ENCODE assay signal across 5 cellular contexts in genomic region chr10:101389532-101389931, GRCh38. TPM values are rescaled to one million over a fixed set of nuclear protein-coding genes. Genes with fewer than 3 reads are reported as not detected.
DNase-seq lines count a peak whose midpoint lies in the region; ATAC-seq, FAIRE-seq and TF ChIP-seq lines count a peak whose summit lies in the region.
"Not testable (repeated sequence)": the region's sequence is repeated elsewhere in the genome, so short reads cannot be mapped to it uniquely, and the experiment has no call there.

No MANE protein-coding gene starts in this region.

- POLR2A ChIA-PET in HEK293T (lab: Yijun Ruan, JAX); HepG2 (lab: Yijun Ruan, JAX): not testable (repeated sequence)
- POLR2A ChIA-PET in WTC11 (lab: Charles Lee): interaction anchor here (0.7 kb wide), 1 partner anchor 661 kb away, joined by 4 read pairs; no protein-coding TSS in a partner anchor

- WGBS in HepG2 (ENCODE audit: low lambda C conversion rate): 89% methylated on average over 2 of the region's 2 CpGs

- H3K9me3 Mint-ChIP-seq in WTC11, nephron progenitor cell: not testable (repeated sequence)

- not testable (repeated sequence) for H3K27me3 Mint-ChIP-seq in T-helper 17 cell; WTC11 (ENCODE audit: low read depth); nephron progenitor cell (ENCODE audit: low read depth, poor library complexity)

- ATAC-seq in T-helper 17 cell, WTC11, HepG2: not testable (repeated sequence)

- H2AFZ ChIP-seq in HepG2 (ENCODE audit: low read length): not testable (repeated sequence)

- not testable (repeated sequence) for TF ChIP-seq CTCF in WTC11 (IDR thresholded peaks at IDR 0.05); HepG2 (CRISPR knock-in tag; IDR thresholded peaks at IDR 0.05); nephron progenitor cell (IDR thresholded peaks at IDR 0.05)

- H3K4me3 Mint-ChIP-seq in T-helper 17 cell, WTC11, nephron progenitor cell: not testable (repeated sequence)

- H3K79me2 ChIP-seq in HepG2 (ENCODE audit: insufficient read depth, low read length): not testable (repeated sequence)

- not testable (repeated sequence) for BruUV-seq in HepG2 (replicated peaks; lab: Mats Ljungman, UMichigan)

- peak; percentile 23 for FAIRE-seq in HepG2 (lab: Jason Lieb, UNC)

- intact Hi-C loops in HepG2 (cut with micrococcal nuclease; ENCODE audit: unreplicated experiment): not testable (repeated sequence)

- not testable (repeated sequence) for H3K27ac ChIP-seq in HepG2 (ENCODE audit: extremely low read length, insufficient read depth, low read length)

- TF ChIP-seq RAD21 in HepG2 (CRISPR knock-in tag; IDR thresholded peaks at IDR 0.05): not testable (repeated sequence)

- CTCF ChIA-PET in HEK293T (lab: Yijun Ruan, JAX); HepG2 (lab: Yijun Ruan, JAX; ENCODE audit: low intra/inter-chr PET ratio, low total read pairs): not testable (repeated sequence)
- CTCF ChIA-PET in WTC11 (lab: Charles Lee): interaction anchor here (0.7 kb wide), 1 partner anchor 65 kb away, joined by 4 read pairs; no protein-coding TSS in a partner anchor

- peak; percentile 33 for DNase-seq in HEK293T (ENCODE audit: extremely low spot score)
- not testable (repeated sequence) for DNase-seq in T-helper 17 cell; WTC11 (ENCODE audit: low spot score); HepG2 (ENCODE audit: low spot score); nephron progenitor cell

- H3K9ac ChIP-seq in HepG2 (ENCODE audit: insufficient read depth, low read depth, low read length): not testable (repeated sequence)

- H3K27me3 ChIP-seq in HepG2 (ENCODE audit: control insufficient read depth in 1 of 2, insufficient read depth in 2 of 2, low read length in 2 of 2): not testable (repeated sequence)

- not testable (repeated sequence) for TF ChIP-seq POLR2A in HepG2 (IDR thresholded peaks at IDR 0.05; ENCODE audit: insufficient read depth in 1 of 2, low read depth in 2 of 2, low read length in 2 of 2)

- in situ Hi-C loops in HepG2 (cut with HindIII; ENCODE audit: extremely low pct_ligation_motif_present, low pct_unique_long_range_greater_than_20kb): not testable (repeated sequence)

- H3K27ac Mint-ChIP-seq in T-helper 17 cell: peak overlapping the region; percentile 41
- peak overlapping the region; percentile 0; the same call in 1 of the 2 replicates for H3K27ac Mint-ChIP-seq in WTC11
- peak overlapping the region; percentile 5 for H3K27ac Mint-ChIP-seq in nephron progenitor cell

- not testable (repeated sequence) for H3K36me3 Mint-ChIP-seq in T-helper 17 cell (ENCODE audit: low read depth); WTC11; nephron progenitor cell (ENCODE audit: low read depth)

- not testable (repeated sequence) for H3K36me3 ChIP-seq in HepG2 (replicated peaks in 1 of 2; ENCODE audit: control insufficient read depth in 1 of 2, insufficient read depth in 2 of 2, low read length in 2 of 2)

- not testable (repeated sequence) for H3K9me3 ChIP-seq in T-helper 17 cell (ENCODE audit: control insufficient read depth, low read length, poor library complexity, severe bottlenecking); HepG2 (ENCODE audit: low read length)

- not testable (repeated sequence) for TF ChIP-seq EP300 in HepG2 (IDR thresholded peaks at IDR 0.05; ENCODE audit: low read depth in 2 of 2, low read length in 2 of 2); HepG2 (CRISPR knock-in tag; IDR thresholded peaks at IDR 0.05; ENCODE audit: borderline replicate concordance)

- H3K4me2 ChIP-seq in HepG2 (ENCODE audit: low read depth, low read length): not testable (repeated sequence)

- not testable (repeated sequence) for H3K4me1 ChIP-seq in HepG2 (ENCODE audit: insufficient read depth, low read length)

- not testable (repeated sequence) for H3K4me3 ChIP-seq in HepG2 (replicated peaks in 1 of 3; ENCODE audit: insufficient read depth in 1 of 3, low read depth in 2 of 3, low read length in 3 of 3)

- H3K4me1 Mint-ChIP-seq in T-helper 17 cell (peaks cover 11% of the 10 kb centered on the region), nephron progenitor cell (peaks cover 16% of the 10 kb centered on the region)
- H3K4me1 Mint-ChIP-seq in WTC11: not testable (repeated sequence)

- not testable (repeated sequence) for H4K20me1 ChIP-seq in HepG2 (ENCODE audit: insufficient read depth, low read length)

TF ChIP-seq in HEK293T, 16 proteins besides CTCF, POLR2A, EP300 and RAD21:
- TF ChIP-seq ZNF384 (IDR thresholded peaks at IDR 0.05): peak; percentile 91

TF ChIP-seq in WTC11, 78 proteins besides CTCF, POLR2A, EP300 and RAD21:
- peak; percentile 66; the same call in 1 of the 2 replicates for TF ChIP-seq ZNF121 (CRISPR knock-in tag; IDR thresholded peaks at IDR 0.05)
TF ChIP-seq in WTC11: peak in this region for 1; not testable (repeated sequence) for 77.

TF ChIP-seq in HepG2, 621 proteins besides CTCF, POLR2A, EP300 and RAD21:
- 0 out of 2 replicates have a peak, but pooled peaks have one; percentile 26 for TF ChIP-seq ZNF121 (CRISPR knock-in tag; IDR thresholded peaks at IDR 0.05)

RNA-seq across cellular contexts. Expression of gene BTRC, which starts 35.6 kb away (rescaled TPM):
- total RNA-seq in T-helper 17 cell (10 to 100 TPM; 14.8 to 17.0 TPM), WTC11 (2021) (20.6 to 22.4 TPM (median 22.2 TPM) in 3 replicates), HepG2 (2016; rRNA removed; fragmentation: Illumina TruSeq; extraction: Trizol) (14.4 and 26.0 TPM in 2 replicates)
- total RNA-seq in HepG2 (2016; cell fraction: cytosol; rRNA removed; fragmentation: Illumina TruSeq; extraction: Trizol; ENCODE audit: low read depth): 2.2 and 2.6 TPM in 2 replicates
- 14.5 and 25.7 TPM in 2 replicates for total RNA-seq in HepG2 (2016; cell fraction: insoluble cytoplasmic fraction; rRNA removed; fragmentation: Illumina TruSeq; extraction: Trizol)
- 5.5 and 5.9 TPM in 2 replicates for total RNA-seq in HepG2 (2016; cell fraction: membrane; rRNA removed; fragmentation: Illumina TruSeq; extraction: Trizol)
- 9.6 and 9.8 TPM in 2 replicates for total RNA-seq in HepG2 (2016; cell fraction: nucleus; rRNA removed; fragmentation: Illumina TruSeq; extraction: Trizol)
- 10.7 and 12.0 TPM in 2 replicates for polyA plus RNA-seq in HepG2 (2011; rRNA removed)
- polyA plus RNA-seq in HepG2 (2011; cell fraction: cytosol; rRNA removed): 6.9 and 11.2 TPM in 2 replicates
- 7.8 and 8.8 TPM in 2 replicates for polyA plus RNA-seq in HepG2 (2011; cell fraction: nucleus; rRNA removed)
- 9.1 and 10.5 TPM in 2 replicates for polyA plus RNA-seq in HepG2 (2012)
- polyA plus RNA-seq in HepG2 (2016; cell fraction: cytosol; fragmentation: Illumina TruSeq; extraction: Trizol; ENCODE audit: low read depth): 0.51 and 0.66 TPM in 2 replicates
- polyA plus RNA-seq in HepG2 (2016; cell fraction: insoluble cytoplasmic fraction; fragmentation: Illumina TruSeq; extraction: Trizol; ENCODE audit: low read depth): 18.0 and 20.8 TPM in 2 replicates
- 1.9 and 2.3 TPM in 2 replicates for polyA plus RNA-seq in HepG2 (2016; cell fraction: membrane; fragmentation: Illumina TruSeq; extraction: Trizol; ENCODE audit: low read depth)
- 8.8 and 9.8 TPM in 2 replicates for polyA plus RNA-seq in HepG2 (2016; cell fraction: nucleus; fragmentation: Illumina TruSeq; extraction: Trizol; ENCODE audit: insufficient read depth, low read depth)
- polyA minus RNA-seq in HepG2 (2011; rRNA and poly(A)+ RNA removed; ENCODE audit: low replicate concordance): 19.3 and 21.9 TPM in 2 replicates
- polyA minus RNA-seq in HepG2 (2011; cell fraction: cytosol; rRNA and poly(A)+ RNA removed): 12.1 and 16.2 TPM in 2 replicates
- polyA minus RNA-seq in HepG2 (2011; cell fraction: nucleus; rRNA and poly(A)+ RNA removed): 17.8 and 21.1 TPM in 2 replicates
